Comparison of ENCODE assay signal across 15 cellular contexts in the genomic region with DNA sequence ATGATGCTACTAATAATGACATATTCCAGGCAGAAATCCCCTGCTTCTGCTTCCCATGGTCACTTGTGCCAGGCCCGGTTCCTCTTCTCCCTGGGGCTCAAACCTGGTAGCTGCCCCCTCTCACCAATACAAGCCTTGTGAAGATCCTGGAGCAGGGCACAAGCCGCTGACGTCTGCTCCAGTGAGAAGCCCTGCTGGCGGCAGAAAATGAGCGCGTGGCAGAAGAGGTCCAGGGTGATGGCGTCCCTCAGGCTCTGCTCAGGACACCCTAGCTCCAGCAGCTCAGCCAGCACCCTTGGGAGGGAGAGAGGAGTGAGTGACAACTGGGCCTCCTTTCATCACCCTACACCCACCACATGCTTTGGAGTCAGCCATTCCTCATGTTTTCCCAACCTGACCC. TPM values are rescaled to one million over a fixed set of nuclear protein-coding genes. Genes with fewer than 3 reads are reported as not detected.
DNase-seq lines count a peak whose midpoint lies in the region; ATAC-seq, FAIRE-seq and TF ChIP-seq lines count a peak whose summit lies in the region.
"Had no signal": no experiment of that assay in that cellular context is flagged by ENCODE, and none has a peak within 500 bp of the region (broad histone marks: within the 10 kb centered on the region; RNA-seq: fewer than 3 reads in every experiment).

No MANE protein-coding gene starts in this region.

- POLR2A ChIA-PET in Panc1 (lab: Charles Lee): interaction anchor here (1.0 kb wide), 1 partner anchor 26 kb away, joined by 3 read pairs; no protein-coding TSS in a partner anchor

- H3K9me3 Mint-ChIP-seq in activated naive CD4-positive, alpha-beta T cell treated with anti-CD3 and anti-CD28 coated beads, Interleukin-2, amount 10 ng/mL, durations not matched to agents 7 days and 5 days: no peaks in the 10 kb centered on the region
- H3K9me3 Mint-ChIP-seq in activated naive CD4-positive, alpha-beta T cell treated with anti-CD3 and anti-CD28 coated beads, Interleukin-2, amount 50 U/mL, for 72 hours: no peaks in the 10 kb centered on the region
- no peaks in the 10 kb centered on the region for H3K9me3 Mint-ChIP-seq in stimulated activated naive B cell treated with anti-CD40 and anti-IgM and Interleukin-4, amounts not matched to agents 10 μg/mL and 1 μg/mL and 100 μg/mL, for 72 hours

- TSS peak; percentile 83 for BruUV-seq in Panc1 (replicated peaks; lab: Mats Ljungman, UMichigan)

- H3K27me3 ChIP-seq in Panc1 (ENCODE audit: control insufficient read depth, insufficient read depth, low read length): no peaks in the 10 kb centered on the region

- H3K4me3 ChIP-seq in Panc1 (ENCODE audit: low read depth in 2 of 2, low read length in 2 of 2): peak overlapping the region in 1 of 2 experiments; percentile 98; a peak in 1 of 4 replicates
- H3K4me3 ChIP-seq in kidney (ENCODE audit: low read length in 2 of 2): no peak overlapping the region
- H3K4me3 ChIP-seq: lung had no signal

- H3K36me3 ChIP-seq in Panc1 (ENCODE audit: control insufficient read depth, insufficient read depth, low read length): peaks cover 16% of the 10 kb centered on the region
- peaks cover 18 to 21% of the 10 kb centered on the region in 2 donors for H3K36me3 ChIP-seq in kidney (ENCODE audit: control insufficient read depth in 1 of 2, insufficient read depth in 2 of 2, low read length in 2 of 2)

- peaks cover 17% of the 10 kb centered on the region for H3K36me3 Mint-ChIP-seq in activated naive CD4-positive, alpha-beta T cell treated with anti-CD3 and anti-CD28 coated beads, Interleukin-2, amount 10 ng/mL, durations not matched to agents 7 days and 5 days
- peaks cover 4 to 27% of the 10 kb centered on the region in 2 donors for H3K36me3 Mint-ChIP-seq in activated naive CD4-positive, alpha-beta T cell treated with anti-CD3 and anti-CD28 coated beads, Interleukin-2, amount 50 U/mL, for 72 hours
- H3K36me3 Mint-ChIP-seq in stimulated activated naive B cell treated with anti-CD40 and anti-IgM and Interleukin-4, amounts not matched to agents 10 μg/mL and 1 μg/mL and 100 μg/mL, for 72 hours: peaks cover 7 to 47% of the 10 kb centered on the region in 2 donors

- peaks cover 26% of the 10 kb centered on the region for H3K4me1 Mint-ChIP-seq in activated naive CD4-positive, alpha-beta T cell treated with anti-CD3 and anti-CD28 coated beads, Interleukin-2, amount 10 ng/mL, durations not matched to agents 7 days and 5 days
- peaks cover 27 to 42% of the 10 kb centered on the region in 2 donors for H3K4me1 Mint-ChIP-seq in stimulated activated naive B cell treated with anti-CD40 and anti-IgM and Interleukin-4, amounts not matched to agents 10 μg/mL and 1 μg/mL and 100 μg/mL, for 72 hours

- in situ Hi-C loops in Panc1 (cut with HindIII; ENCODE audit: low pct_unique_long_range_greater_than_20kb, low sequenced_read_pairs): no loop called here
- in situ Hi-C loops in G401 (cut with HindIII; ENCODE audit: low sequenced_read_pairs): no loop called here

- H3K27ac ChIP-seq in Panc1 (ENCODE audit: low read length): no peak overlapping the region
- no peak overlapping the region for H3K27ac ChIP-seq in kidney (ENCODE audit: low read depth in 2 of 2, low read length in 2 of 2)

- ATAC-seq in activated naive CD4-positive, alpha-beta T cell treated with anti-CD3 and anti-CD28 coated beads, Interleukin-2, amount 50 U/mL, for 72 hours: no peak
- no peak for ATAC-seq in Panc1
- no peak for ATAC-seq in stimulated activated naive B cell treated with anti-CD40 and anti-IgM and Interleukin-4, amounts not matched to agents 10 μg/mL and 1 μg/mL and 100 μg/mL, for 72 hours (replicated peaks)

- H3K9ac ChIP-seq in kidney (ENCODE audit: low read length in 2 of 2): no peak overlapping the region

- no peaks in the 10 kb centered on the region for H3K9me3 ChIP-seq in Panc1 (ENCODE audit: control insufficient read depth, insufficient read depth, low read depth, low read length)
- H3K9me3 ChIP-seq in kidney (ENCODE audit: control insufficient read depth in 1 of 2, low read length in 2 of 2): no peaks in the 10 kb centered on the region

- peaks cover 25% of the 10 kb centered on the region for H3K4me1 ChIP-seq in Panc1 (ENCODE audit: control insufficient read depth, insufficient read depth, low read length)
- H3K4me1 ChIP-seq in kidney (ENCODE audit: control insufficient read depth in 1 of 2, insufficient read depth in 1 of 2, low read depth in 1 of 2, low read length in 2 of 2): peaks cover 8 to 18% of the 10 kb centered on the region in 2 donors

- H3K27me3 Mint-ChIP-seq in activated naive CD4-positive, alpha-beta T cell treated with anti-CD3 and anti-CD28 coated beads, Interleukin-2, amount 10 ng/mL, durations not matched to agents 7 days and 5 days: no peaks in the 10 kb centered on the region
- no peaks in the 10 kb centered on the region for H3K27me3 Mint-ChIP-seq in stimulated activated naive B cell treated with anti-CD40 and anti-IgM and Interleukin-4, amounts not matched to agents 10 μg/mL and 1 μg/mL and 100 μg/mL, for 72 hours

- H3K4me3 Mint-ChIP-seq in activated naive CD4-positive, alpha-beta T cell treated with anti-CD3 and anti-CD28 coated beads, Interleukin-2, amount 10 ng/mL, durations not matched to agents 7 days and 5 days: peak overlapping the region; percentile 16
- peak overlapping the region in 1 of 2 donors; percentile 8 for H3K4me3 Mint-ChIP-seq in stimulated activated naive B cell treated with anti-CD40 and anti-IgM and Interleukin-4, amounts not matched to agents 10 μg/mL and 1 μg/mL and 100 μg/mL, for 72 hours

- intact Hi-C loops in Panc1 (cut with micrococcal nuclease; ENCODE audit: unreplicated experiment): no loop called here
- intact Hi-C loops in kidney (cut with DNase I): no loop called here

- TF ChIP-seq CTCF in Panc1 (IDR thresholded peaks at IDR 0.05) (no peak), kidney (IDR thresholded peaks at IDR 0.05; ENCODE audit: borderline replicate concordance, extremely low read depth, insufficient read depth) (no peak), GM20000 (IDR thresholded peaks at IDR 0.05; ENCODE audit: extremely low read depth, missing control alignments) (no peak)

- H3K27ac Mint-ChIP-seq in activated naive CD4-positive, alpha-beta T cell treated with anti-CD3 and anti-CD28 coated beads, Interleukin-2, amount 10 ng/mL, durations not matched to agents 7 days and 5 days: no peak overlapping the region
- H3K27ac Mint-ChIP-seq in activated naive CD4-positive, alpha-beta T cell treated with anti-CD3 and anti-CD28 coated beads, Interleukin-2, amount 50 U/mL, for 72 hours: no peak overlapping the region
- peak overlapping the region; percentile 62 for H3K27ac Mint-ChIP-seq in stimulated activated naive B cell treated with anti-CD40 and anti-IgM and Interleukin-4, amounts not matched to agents 10 μg/mL and 1 μg/mL and 100 μg/mL, for 72 hours

- no peak for FAIRE-seq in kidney (lab: Jason Lieb, UNC)
- FAIRE-seq: H1 had no signal

- CTCF ChIA-PET in activated naive CD4-positive, alpha-beta T cell treated with anti-CD3 and anti-CD28 coated beads, Interleukin-2, amount 10 ng/mL, durations not matched to agents 7 days and 5 days (lab: Charles Lee): interaction anchor here (0.8 to 1.6 kb wide), 3 partner anchors 13 to 55 kb away, joined by 3 to 5 read pairs (median 3); no protein-coding TSS in a partner anchor
- CTCF ChIA-PET in Panc1 (lab: Charles Lee): no interaction called here

- DNase-seq in activated naive CD4-positive, alpha-beta T cell treated with anti-CD3 and anti-CD28 coated beads, Interleukin-2, amount 10 ng/mL, durations not matched to agents 7 days and 5 days: no peak
- DNase-seq in activated naive CD4-positive, alpha-beta T cell treated with anti-CD3 and anti-CD28 coated beads, Interleukin-2, amount 50 U/mL, for 72 hours (ENCODE audit: low spot score in 2 of 2): no peak
- DNase-seq in Panc1 (ENCODE audit: low read depth, low spot score) (no peak), kidney (peak; percentile 75), GM20000 (ENCODE audit: low spot score) (no peak), G401 (ENCODE audit: low spot score) (no peak), mucosa of gallbladder (ENCODE audit: low spot score) (no peak)
- DNase-seq in stimulated activated naive B cell treated with anti-CD40 and anti-IgM and Interleukin-4, amounts not matched to agents 10 μg/mL and 1 μg/mL and 100 μg/mL, for 72 hours: no peak
- DNase-seq: EL; NCI-H446 treated with DMSO at 0.1 percent for 48 hours; stimulated activated CD4-positive, alpha-beta T cell treated with anti-CD3 and anti-CD28 coated beads, Interleukin-2, amount 100 ng/mL, for 48 hours; stimulated activated naive CD4-positive, alpha-beta T cell treated with Interleukin-2 at 50 U/mL for 16 hours; T1000 had no signal

RNA-seq across cellular contexts. Expression of gene CFAP119, which starts 1.7 kb away (rescaled TPM):
- 1 to 10 TPM; 2.6 to 3.6 TPM for total RNA-seq in activated naive CD4-positive, alpha-beta T cell treated with anti-CD3 and anti-CD28 coated beads, Interleukin-2, amount 50 U/mL, for 72 hours
- total RNA-seq in Panc1 (2021; ENCODE audit: unreplicated experiment): 21.0 TPM
- 13.2 TPM for polyA plus RNA-seq in Panc1 (2012; ENCODE audit: insufficient read length)
- 12.2 TPM for total RNA-seq in kidney
- polyA plus RNA-seq in kidney (ENCODE audit: insufficient read depth, low read depth, low replicate concordance): 13.5 TPM
- 2.4 and 6.5 TPM in 2 replicates for total RNA-seq in G401 (2014; rRNA removed; shearing (Covaris generic))
- 13.2 TPM for total RNA-seq in mucosa of gallbladder

RNA-seq across cellular contexts. Expression of gene RNF40, which starts 2.0 kb away (rescaled TPM):
- 10 to 100 TPM; 68.9 to 74.4 TPM for total RNA-seq in activated naive CD4-positive, alpha-beta T cell treated with anti-CD3 and anti-CD28 coated beads, Interleukin-2, amount 50 U/mL, for 72 hours
- 114 TPM for total RNA-seq in Panc1 (2021; ENCODE audit: unreplicated experiment)
- polyA plus RNA-seq in Panc1 (2012; ENCODE audit: insufficient read length): 86.3 TPM
- total RNA-seq in kidney: 109 TPM
- polyA plus RNA-seq in kidney (ENCODE audit: insufficient read depth, low read depth, low replicate concordance): 74.3 TPM
- 136 and 189 TPM in 2 replicates for total RNA-seq in G401 (2014; rRNA removed; shearing (Covaris generic))
- total RNA-seq in mucosa of gallbladder: 129 TPM

RNA-seq across cellular contexts. Expression of gene PHKG2, which starts 11.9 kb away (rescaled TPM):
- total RNA-seq in activated naive CD4-positive, alpha-beta T cell treated with anti-CD3 and anti-CD28 coated beads, Interleukin-2, amount 50 U/mL, for 72 hours: 10 to 100 TPM; 32.9 to 61.9 TPM
- total RNA-seq in Panc1 (2021; ENCODE audit: unreplicated experiment): 43.1 TPM
- 31.5 TPM for polyA plus RNA-seq in Panc1 (2012; ENCODE audit: insufficient read length)
- total RNA-seq in kidney: 27.8 TPM
- 34.9 TPM for polyA plus RNA-seq in kidney (ENCODE audit: insufficient read depth, low read depth, low replicate concordance)
- total RNA-seq in G401 (2014; rRNA removed; shearing (Covaris generic)): 35.9 TPM in 2 replicates
- total RNA-seq in mucosa of gallbladder: 39.2 TPM

RNA-seq across cellular contexts. Expression of gene ZNF629, which starts 26.8 kb away (rescaled TPM):
- total RNA-seq in activated naive CD4-positive, alpha-beta T cell treated with anti-CD3 and anti-CD28 coated beads, Interleukin-2, amount 50 U/mL, for 72 hours: 1 to 10 TPM in 1 of 2 donors, under 1 TPM in 1; 0.16 to 3.6 TPM
- 19.2 TPM for total RNA-seq in Panc1 (2021; ENCODE audit: unreplicated experiment)
- polyA plus RNA-seq in Panc1 (2012; ENCODE audit: insufficient read length): 19.8 TPM
- 19.8 TPM for total RNA-seq in kidney
- polyA plus RNA-seq in kidney (ENCODE audit: insufficient read depth, low read depth, low replicate concordance): 8.1 TPM
- total RNA-seq in G401 (2014; rRNA removed; shearing (Covaris generic)): 18.4 and 27.6 TPM in 2 replicates
- 18.9 TPM for total RNA-seq in mucosa of gallbladder
